ENCODE assay signal across 10 cellular contexts in genomic region chr17:74528491-74529199, GRCh38. TPM values are rescaled to one million over a fixed set of nuclear protein-coding genes. Genes with fewer than 3 reads are reported as not detected.
DNase-seq lines count a peak whose midpoint lies in the region; ATAC-seq lines count a peak whose summit lies in the region.
"Had no signal": no experiment of that assay in that cellular context is flagged by ENCODE, and none has a peak within 500 bp of the region (broad histone marks: within the 10 kb centered on the region; RNA-seq: fewer than 3 reads in every experiment).

No MANE protein-coding gene starts in this region.

- peak overlapping the region; percentile 44 to 96 (median 79) for H3K4me2 ChIP-seq in BLaER1 treated with 17β-estradiol and CSF1 and Interleukin-3, amounts not matched to agents 10 nM and 100 nM

- no peak for DNase-seq in Right ventricle myocardium superior
- no peak for DNase-seq in NCI-H2107 (lab: John Stamatoyannopoulos, UW)
- DNase-seq in DMS153 treated with DMSO at 0.1 percent for 48 hours (lab: John Stamatoyannopoulos, UW; ENCODE audit: unreplicated experiment), result no peak
- DNase-seq in AG08395 (ENCODE audit: low spot score), result no peak
- no peak for DNase-seq in NCI-H2107 treated with DMSO at 0.1 percent for 48 hours (lab: John Stamatoyannopoulos, UW; ENCODE audit: unreplicated experiment)
- DNase-seq: DMS53 had no signal

- peak overlapping the region; percentile 64 to 96 (median 85) for H3K27ac ChIP-seq in BLaER1 treated with 17β-estradiol and CSF1 and Interleukin-3, amounts not matched to agents 10 nM and 100 nM

- H4K20me1 ChIP-seq in BLaER1 treated with 17β-estradiol and CSF1 and Interleukin-3, amounts not matched to agents 10 nM and 100 nM, result no peaks in the 10 kb centered on the region

- intact Hi-C loops in Right ventricle myocardium superior (cut with DNase I), result no loop called here

- H3K4me3 ChIP-seq in BLaER1 treated with 17β-estradiol and CSF1 and Interleukin-3, amounts not matched to agents 10 nM and 100 nM, result peak overlapping the region in 1 of 10 experiments; percentile 12; a peak in 1 of 20 replicates

- H3K4me1 ChIP-seq in BLaER1 treated with 17β-estradiol and CSF1 and Interleukin-3, amounts not matched to agents 10 nM and 100 nM, result peaks cover 25 to 96% (median 90%) of the 10 kb centered on the region in 10 experiments

- H3K36me3 ChIP-seq in BLaER1 treated with 17β-estradiol and CSF1 and Interleukin-3, amounts not matched to agents 10 nM and 100 nM, result peaks cover 0 to 26% (median 0%) of the 10 kb centered on the region in 11 experiments; a peak in 8 of 22 replicates

- ATAC-seq in GM19463 (IDR thresholded peaks at IDR 0.05; ENCODE audit: unreplicated experiment) (peak; percentile 84), HG03457 (IDR thresholded peaks at IDR 0.05; ENCODE audit: unreplicated experiment) (peak; percentile 69), Right ventricle myocardium superior (ENCODE audit: poor library complexity) (peak; percentile 29)
- ATAC-seq: Panc1 had no signal

- H3K27me3 ChIP-seq in BLaER1 treated with 17β-estradiol and CSF1 and Interleukin-3, amounts not matched to agents 10 nM and 100 nM, result no peaks in the 10 kb centered on the region; a peak in 1 of 22 replicates

- peaks cover 0 to 47% (median 5%) of the 10 kb centered on the region in 11 experiments; a peak in 14 of 22 replicates for H3K9me3 ChIP-seq in BLaER1 treated with 17β-estradiol and CSF1 and Interleukin-3, amounts not matched to agents 10 nM and 100 nM (replicated peaks in 1 of 11)

- peak overlapping the region; percentile 43 to 76 (median 64); a peak in 19 of 22 replicates for H3K9ac ChIP-seq in BLaER1 treated with 17β-estradiol and CSF1 and Interleukin-3, amounts not matched to agents 10 nM and 100 nM

RNA-seq across cellular contexts. Expression of gene CD300LB, which starts 2.6 kb away (rescaled TPM):
- total RNA-seq in Right ventricle myocardium superior, result 0.16 TPM

RNA-seq across cellular contexts. Expression of gene CD300C, which starts 17.3 kb away (rescaled TPM):
- 1.00 TPM for total RNA-seq in Right ventricle myocardium superior

RNA-seq across cellular contexts. Expression of gene CD300H, which starts 38.7 kb away (rescaled TPM):
- total RNA-seq in Right ventricle myocardium superior, result not detected

Comparison
In these comparisons a context has a peak if more than half of its experiments do, and no peak if none do; other contexts are left out.
1. ATAC-seq: peak in every context shown above with its lines; median percentile 84 in GM19463; 69 in HG03457; 29 in Right ventricle myocardium superior.